ENCODE assay signal across 1 cellular context in the genomic region with DNA sequence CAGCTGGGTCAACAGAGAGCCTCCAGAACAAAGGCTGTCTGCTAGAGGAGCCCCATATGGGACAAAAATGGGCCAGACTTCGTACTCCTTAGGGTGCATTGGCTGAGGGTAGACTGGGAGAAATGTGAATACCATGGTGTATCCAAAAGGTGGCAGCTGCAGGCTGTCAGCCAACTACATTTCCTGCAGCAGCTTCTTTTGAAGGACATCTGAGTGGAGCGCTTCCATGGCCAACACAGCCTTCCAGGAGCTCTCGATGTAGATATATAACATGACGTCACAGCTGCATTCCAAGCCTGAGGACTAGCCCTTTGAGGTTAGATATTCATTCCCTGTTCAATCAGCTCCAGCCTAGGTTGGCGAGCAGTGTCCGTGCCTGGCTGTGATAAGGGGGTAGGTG.
TF ChIP-seq lines count a peak whose summit lies in the region.

No MANE protein-coding gene starts in this region.

TF ChIP-seq in Ishikawa, 13 proteins besides CTCF, POLR2A, EP300 and RAD21 (continued from another document):
- no peak for TF ChIP-seq FOXM1 (IDR thresholded peaks at IDR 0.05; ENCODE audit: borderline replicate concordance, low read depth)
- TF ChIP-seq TAF1 (IDR thresholded peaks at IDR 0.05; ENCODE audit: low read depth), result no peak
